9 cellular contexts compared by ENCODE assay signal in genomic region chr20:24470031-24470781, GRCh38. TPM values are rescaled to one million over a fixed set of nuclear protein-coding genes. Genes with fewer than 3 reads are reported as not detected.
DNase-seq lines count a peak whose midpoint lies in the region; ATAC-seq and TF ChIP-seq lines count a peak whose summit lies in the region.
"Had no signal": no experiment of that assay in that cellular context is flagged by ENCODE, and none has a peak within 500 bp of the region (broad histone marks: within the 10 kb centered on the region; RNA-seq: fewer than 3 reads in every experiment).

No MANE protein-coding gene starts in this region.

- TF ChIP-seq POLR2A in erythroblast (IDR thresholded peaks at IDR 0.05; ENCODE audit: low read length): no peak

- no peak overlapping the region for H3K27ac Mint-ChIP-seq in CD4-positive, alpha-beta T cell
- H3K27ac Mint-ChIP-seq in T-cell (no peak overlapping the region), progenitor cell of endocrine pancreas (no peak overlapping the region)

- peaks cover 10% of the 10 kb centered on the region for H3K4me1 Mint-ChIP-seq in CD4-positive, alpha-beta T cell (ENCODE audit: low read depth)
- H3K4me1 Mint-ChIP-seq in T-cell (peaks cover 8 to 11% (median 9%) of the 10 kb centered on the region in 3 donors), progenitor cell of endocrine pancreas (ENCODE audit: low read depth) (peaks cover 14% of the 10 kb centered on the region)

- no peak for ATAC-seq in CD4-positive, alpha-beta T cell (ENCODE audit: poor library complexity)
- no peak for ATAC-seq in T-cell (replicated peaks in 1 of 4)
- ATAC-seq in left ventricle myocardium superior: peak; percentile 18
- no peak for ATAC-seq in GM18517 (IDR thresholded peaks at IDR 0.05; ENCODE audit: unreplicated experiment)
- ATAC-seq in GM18867 (IDR thresholded peaks at IDR 0.05; ENCODE audit: unreplicated experiment): no peak

- H3K9me3 Mint-ChIP-seq in CD4-positive, alpha-beta T cell: no peaks in the 10 kb centered on the region
- H3K9me3 Mint-ChIP-seq in T-cell (no peaks in the 10 kb centered on the region), progenitor cell of endocrine pancreas (ENCODE audit: low read depth) (no peaks in the 10 kb centered on the region)

- peaks cover 68% of the 10 kb centered on the region for H3K27me3 Mint-ChIP-seq in CD4-positive, alpha-beta T cell
- H3K27me3 Mint-ChIP-seq in T-cell: peaks cover 35 to 63% of the 10 kb centered on the region in 2 donors
- H3K27me3 Mint-ChIP-seq in progenitor cell of endocrine pancreas: peaks cover 90% of the 10 kb centered on the region

- CTCF ChIA-PET in CD4-positive, alpha-beta T cell (lab: Charles Lee): no interaction called here
- CTCF ChIA-PET in T-cell (lab: Charles Lee): no interaction called here

- no peak for DNase-seq in CD4-positive, alpha-beta T cell
- DNase-seq in T-cell: no peak
- DNase-seq in left ventricle myocardium superior: peak; percentile 43
- no peak for DNase-seq in progenitor cell of endocrine pancreas (ENCODE audit: low spot score, unreplicated experiment)
- DNase-seq in activated effector memory CD4-positive, alpha-beta T cell treated with Interleukin-2 at 50 U/mL for 16 hours: no peak
- no peak for DNase-seq in erythroblast (lab: John Stamatoyannopoulos, UW)
- DNase-seq: activated CD8-positive, alpha-beta memory T cell treated with anti-CD3 and anti-CD28 coated beads for 24 hours had no signal

- H3K4me3 Mint-ChIP-seq in CD4-positive, alpha-beta T cell: peak overlapping the region; percentile 63
- peak overlapping the region; percentile 3 to 74 (median 41) for H3K4me3 Mint-ChIP-seq in T-cell
- peak overlapping the region; percentile 73 for H3K4me3 Mint-ChIP-seq in progenitor cell of endocrine pancreas (ENCODE audit: low read depth)

- H3K9me3 ChIP-seq in CD4-positive, alpha-beta T cell (ENCODE audit: control insufficient read depth, low read length): no peaks in the 10 kb centered on the region

- POLR2A ChIA-PET in CD4-positive, alpha-beta T cell (lab: Charles Lee): no interaction called here
- POLR2A ChIA-PET in T-cell (lab: Charles Lee): no interaction called here

- H3K27me3 ChIP-seq in CD4-positive, alpha-beta T cell (ENCODE audit: control insufficient read depth, insufficient read depth, low read length): peaks cover 30% of the 10 kb centered on the region

- no peak overlapping the region for H3K27ac ChIP-seq in CD4-positive, alpha-beta T cell (ENCODE audit: low read depth, low read length)

- intact Hi-C loops in CD4-positive, alpha-beta T cell (cut with DNase I, micrococcal nuclease): no loop called here
- intact Hi-C loops in left ventricle myocardium superior (cut with micrococcal nuclease): loop anchor here (10.0 kb wide), 1 partner anchor 155 kb away; no protein-coding TSS in a partner anchor

- no peaks in the 10 kb centered on the region for H3K36me3 Mint-ChIP-seq in CD4-positive, alpha-beta T cell (ENCODE audit: low read depth)
- H3K36me3 Mint-ChIP-seq in T-cell (no peaks in the 10 kb centered on the region), progenitor cell of endocrine pancreas (ENCODE audit: insufficient read depth) (no peaks in the 10 kb centered on the region)

- TF ChIP-seq CTCF in CD4-positive, alpha-beta T cell (IDR thresholded peaks at IDR 0.05): no peak
- TF ChIP-seq CTCF in progenitor cell of endocrine pancreas (IDR thresholded peaks at IDR 0.05; ENCODE audit: unreplicated experiment): no peak

RNA-seq across cellular contexts. Expression of gene SYNDIG1, which starts 0.8 kb away (rescaled TPM):
- not detected for total RNA-seq in CD4-positive, alpha-beta T cell
- total RNA-seq in T-cell: not detected
- 11.0 TPM for total RNA-seq in left ventricle myocardium superior
- 0.19 and 0.38 TPM in 2 replicates for total RNA-seq in progenitor cell of endocrine pancreas
